1 cellular context compared by ENCODE assay signal in genomic region chr2:74457129-74457548, GRCh38.
TF ChIP-seq lines count a peak whose summit lies in the region.

No MANE protein-coding gene starts in this region.

TF ChIP-seq in GM12878, 131 proteins besides CTCF, POLR2A, EP300 and RAD21:
- TF ChIP-seq TARDBP (IDR thresholded peaks at IDR 0.05; ENCODE audit: borderline replicate concordance) (no peak), LARP7 (IDR thresholded peaks at IDR 0.05) (no peak), FOXM1 (IDR thresholded peaks at IDR 0.05; ENCODE audit: low read depth, low read length) (no peak), GATAD2B (conservative IDR thresholded peaks at IDR 0.05; ENCODE audit: low read depth) (no peak), HDAC6 (IDR thresholded peaks at IDR 0.05; ENCODE audit: unreplicated experiment) (no peak), RAD51 (IDR thresholded peaks at IDR 0.05) (no peak), HSF1 (IDR thresholded peaks at IDR 0.05; ENCODE audit: low read depth, low read length) (no peak), ZNF207 (IDR thresholded peaks at IDR 0.05; ENCODE audit: borderline replicate concordance) (no peak), BRCA1 (IDR thresholded peaks at IDR 0.05; ENCODE audit: low read depth, low read length) (no peak), IRF5 (IDR thresholded peaks at IDR 0.05; ENCODE audit: borderline replicate concordance) (no peak), NFYA (IDR thresholded peaks at IDR 0.05; ENCODE audit: borderline replicate concordance, low read depth, low read length) (no peak), ZNF217 (IDR thresholded peaks at IDR 0.05) (no peak)
